ENCODE assay signal across 24 cellular contexts in the genomic region with DNA sequence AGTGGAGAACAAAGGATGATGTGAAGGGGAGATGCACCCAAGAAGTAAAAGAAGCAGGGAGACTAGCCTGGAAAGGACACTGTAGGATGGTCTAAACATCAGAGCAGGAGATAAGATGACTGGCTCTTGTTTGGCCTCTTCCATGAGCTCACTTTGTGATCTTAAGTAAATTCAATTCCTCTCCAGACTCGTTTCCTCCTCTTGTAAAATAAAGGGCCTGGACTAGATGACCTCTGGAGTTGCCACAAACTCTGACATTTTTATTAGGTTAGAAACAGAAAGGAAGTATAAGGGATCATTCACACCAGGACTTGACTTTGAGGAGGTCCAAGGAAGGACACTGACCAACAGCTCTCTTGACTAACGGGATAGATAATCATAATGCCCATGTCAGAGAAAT.
"Had no signal": no experiment of that assay in that cellular context is flagged by ENCODE, and none has a peak within 500 bp of the region (broad histone marks: within the 10 kb centered on the region; RNA-seq: fewer than 3 reads in every experiment).

No MANE protein-coding gene starts in this region.

- H3K9ac ChIP-seq: neural progenitor cell had no signal

- H3K4me2 ChIP-seq: neural progenitor cell had no signal

- H3K9me3 ChIP-seq: esophagus squamous epithelium, gastrocnemius medialis, left lung, ovary, psoas muscle, sigmoid colon, testis, tibial artery had no signal

- H3K27ac ChIP-seq: coronary artery, esophagus squamous epithelium, gastrocnemius medialis, left lung, neural progenitor cell, ovary, psoas muscle, sigmoid colon, testis, tibial artery had no signal

- H3K27me3 ChIP-seq: esophagus squamous epithelium, gastrocnemius medialis, left lung, neural progenitor cell, ovary, sigmoid colon, testis, tibial artery had no signal

- ATAC-seq: gastrocnemius medialis; left lung; naive thymus-derived CD4-positive, alpha-beta T cell; psoas muscle; stimulated activated memory B cell treated with anti-CD40 and anti-IgM and Interleukin-4, amounts not matched to agents 10 μg/mL and 1 μg/mL and 100 μg/mL, for 72 hours; stimulated activated naive CD8-positive, alpha-beta T cell treated with anti-CD3 and anti-CD28 coated beads, Interleukin-15, Interleukin-2, amounts not matched to agents 100 U/mL and 50 U/mL, for 24 hours had no signal

- FAIRE-seq: keratinocyte had no signal

- H3K36me3 ChIP-seq: ovary had no signal

- H3K4me1 ChIP-seq: gastrocnemius medialis, left lung, psoas muscle, sigmoid colon, testis, tibial artery had no signal

- H2AFZ ChIP-seq: neural progenitor cell had no signal

- DNase-seq: effector memory CD4-positive, alpha-beta T cell; erythroblast; esophagus squamous epithelium; gastrocnemius medialis; head of caudate nucleus; left lung; mesendoderm; midbrain; naive thymus-derived CD4-positive, alpha-beta T cell; ovary; posterior cingulate gyrus; psoas muscle; right cardiac atrium; sigmoid colon; stimulated activated CD4-positive, alpha-beta T cell treated with anti-CD3 and anti-CD28 coated beads, Interleukin-2, amount 100 ng/mL, for 24 hours; stimulated activated CD4-positive, alpha-beta T cell treated with anti-CD3 and anti-CD28 coated beads, Interleukin-4, amount 100 ng/mL, for 4 hours; stimulated activated naive CD8-positive, alpha-beta T cell treated with anti-CD3 and anti-CD28 coated beads, Interleukin-15, Interleukin-2, amounts not matched to agents 100 U/mL and 50 U/mL, for 24 hours; substantia nigra; testis; tibial artery had no signal

- H3K4me3 ChIP-seq: coronary artery, esophagus squamous epithelium, gastrocnemius medialis, left lung, neural progenitor cell, ovary, psoas muscle, sigmoid colon, testis, tibial artery had no signal
